Comparison of ENCODE assay signal across 15 cellular contexts in genomic region chr19:14390548-14390947, GRCh38. TPM values are rescaled to one million over a fixed set of nuclear protein-coding genes. Genes with fewer than 3 reads are reported as not detected.
DNase-seq lines count a peak whose midpoint lies in the region; ATAC-seq lines count a peak whose summit lies in the region.
"Had no signal": no experiment of that assay in that cellular context is flagged by ENCODE, and none has a peak within 500 bp of the region (broad histone marks: within the 10 kb centered on the region; RNA-seq: fewer than 3 reads in every experiment).

No MANE protein-coding gene starts in this region.

- H3K27me3 ChIP-seq in neuronal stem cell (ENCODE audit: control insufficient read depth in 3 of 3, insufficient read depth in 3 of 3, low read depth in 1 of 3, low read length in 3 of 3) = peaks cover 0 to 4% (median 0%) of the 10 kb centered on the region in 3 experiments
- H3K27me3 ChIP-seq: BE2C had no signal

- intact Hi-C loops in activated naive CD4-positive, alpha-beta T cell treated with anti-CD3 and anti-CD28 coated beads for 36 hours (cut with micrococcal nuclease) = no loop called here

- no peak overlapping the region for H4K91ac ChIP-seq in neuronal stem cell (ENCODE audit: low read depth, low read length, poor library complexity)

- no peak for ATAC-seq in T-helper 17 cell
- no peak for ATAC-seq in activated naive CD8-positive, alpha-beta T cell treated with anti-CD3 and anti-CD28 coated beads, Interleukin-2, amount 50 U/mL, for 24 hours
- no peak for ATAC-seq in natural killer cell treated with Interleukin-12 subunit alpha and Interleukin-12 subunit beta and Interleukin-15 and Interleukin-18, amount 100 ng/mL, for 72 hours

- no peak overlapping the region for H3K4ac ChIP-seq in neuronal stem cell (ENCODE audit: low read length)

- no peaks in the 10 kb centered on the region for H3K9me3 ChIP-seq in T-helper 17 cell (ENCODE audit: control insufficient read depth, low read length, poor library complexity, severe bottlenecking)
- no peaks in the 10 kb centered on the region for H3K9me3 ChIP-seq in neuronal stem cell (replicated peaks in 1 of 2; ENCODE audit: control insufficient read depth in 2 of 2, insufficient read depth in 1 of 2, low read depth in 1 of 2, low read length in 2 of 2)
- H3K9me3 ChIP-seq: BE2C had no signal

- no peak overlapping the region for H2AFZ ChIP-seq in neuronal stem cell (ENCODE audit: low read length)
- H2AFZ ChIP-seq: PC-9 had no signal

- no peak overlapping the region for H2BK12ac ChIP-seq in neuronal stem cell (ENCODE audit: low read length)

- no peak overlapping the region for H2BK5ac ChIP-seq in neuronal stem cell (ENCODE audit: low read length)

- H3K27ac ChIP-seq in neuronal stem cell (replicated peaks; ENCODE audit: low read length) = no peak overlapping the region
- H3K27ac ChIP-seq: PC-9 had no signal

- H3K18ac ChIP-seq in neuronal stem cell (ENCODE audit: low read length) = no peak overlapping the region

- no peaks in the 10 kb centered on the region for H3K9me3 Mint-ChIP-seq in activated naive CD4-positive, alpha-beta T cell treated with anti-CD3 and anti-CD28 coated beads for 36 hours
- no peaks in the 10 kb centered on the region for H3K9me3 Mint-ChIP-seq in activated naive CD8-positive, alpha-beta T cell treated with anti-CD3 and anti-CD28 coated beads, Interleukin-2, amount 50 U/mL, for 24 hours
- H3K9me3 Mint-ChIP-seq in natural killer cell treated with Interleukin-12 subunit alpha and Interleukin-12 subunit beta and Interleukin-15 and Interleukin-18, amount 100 ng/mL, for 72 hours = no peaks in the 10 kb centered on the region

- H3K4me1 ChIP-seq in neuronal stem cell (ENCODE audit: control insufficient read depth in 2 of 2, insufficient read depth in 1 of 2, low read depth in 1 of 2, low read length in 2 of 2) = peaks cover 0 to 3% of the 10 kb centered on the region in 2 donors
- H3K4me1 ChIP-seq: BE2C had no signal

- H2AK5ac ChIP-seq in neuronal stem cell (ENCODE audit: low read depth, low read length) = no peak overlapping the region

- no peak overlapping the region for H2BK120ac ChIP-seq in neuronal stem cell (ENCODE audit: low read depth, low read length)

- H3K9ac ChIP-seq in neuronal stem cell (ENCODE audit: low read depth, low read length, poor library complexity) = no peak overlapping the region

- DNase-seq in activated naive CD4-positive, alpha-beta T cell treated with anti-CD3 and anti-CD28 coated beads for 36 hours = no peak
- no peak for DNase-seq in activated naive CD4-positive, alpha-beta T cell treated with Interleukin-2 at 50 U/mL for 16 hours
- no peak for DNase-seq in T-helper 17 cell
- no peak for DNase-seq in activated naive CD8-positive, alpha-beta T cell treated with anti-CD3 and anti-CD28 coated beads, Interleukin-2, amount 50 U/mL, for 24 hours
- no peak for DNase-seq in natural killer cell treated with Interleukin-12 subunit alpha and Interleukin-12 subunit beta and Interleukin-15 and Interleukin-18, amount 100 ng/mL, for 72 hours (ENCODE audit: low spot score)
- DNase-seq in neuronal stem cell (ENCODE audit: low spot score) = no peak
- DNase-seq in SK-N-DZ (ENCODE audit: low spot score) = no peak
- no peak for DNase-seq in SHP77 treated with DMSO at 0.1 percent for 48 hours (lab: John Stamatoyannopoulos, UW)
- DNase-seq: BE2C, EL, NCI-H187 treated with DMSO at 0.1 percent for 48 hours, NCI-H2171, NCI-H446 treated with DMSO at 0.1 percent for 48 hours, NCI-H774, PC-9 had no signal

- no peak overlapping the region for H3K4me3 Mint-ChIP-seq in activated naive CD4-positive, alpha-beta T cell treated with anti-CD3 and anti-CD28 coated beads for 36 hours
- H3K4me3 Mint-ChIP-seq in T-helper 17 cell = peak overlapping the region; percentile 77
- H3K4me3 Mint-ChIP-seq in activated naive CD8-positive, alpha-beta T cell treated with anti-CD3 and anti-CD28 coated beads, Interleukin-2, amount 50 U/mL, for 24 hours = no peak overlapping the region
- H3K4me3 Mint-ChIP-seq in natural killer cell treated with Interleukin-12 subunit alpha and Interleukin-12 subunit beta and Interleukin-15 and Interleukin-18, amount 100 ng/mL, for 72 hours = no peak overlapping the region

- H3K36me3 ChIP-seq in neuronal stem cell (replicated peaks in 1 of 2; ENCODE audit: control insufficient read depth in 2 of 2, insufficient read depth in 2 of 2, low read length in 2 of 2) = no peaks in the 10 kb centered on the region

- H3K4me2 ChIP-seq in neuronal stem cell (ENCODE audit: insufficient read depth, low read length, poor library complexity, severe bottlenecking) = no peak overlapping the region
- H3K4me2 ChIP-seq: PC-9 had no signal

- CTCF ChIA-PET in activated naive CD4-positive, alpha-beta T cell treated with anti-CD3 and anti-CD28 coated beads for 36 hours (lab: Charles Lee) = no interaction called here

- H3K27me3 Mint-ChIP-seq in activated naive CD4-positive, alpha-beta T cell treated with anti-CD3 and anti-CD28 coated beads for 36 hours (ENCODE audit: low read depth) = no peaks in the 10 kb centered on the region
- H3K27me3 Mint-ChIP-seq in T-helper 17 cell = no peaks in the 10 kb centered on the region
- H3K27me3 Mint-ChIP-seq in activated naive CD8-positive, alpha-beta T cell treated with anti-CD3 and anti-CD28 coated beads, Interleukin-2, amount 50 U/mL, for 24 hours = no peaks in the 10 kb centered on the region
- no peaks in the 10 kb centered on the region for H3K27me3 Mint-ChIP-seq in natural killer cell treated with Interleukin-12 subunit alpha and Interleukin-12 subunit beta and Interleukin-15 and Interleukin-18, amount 100 ng/mL, for 72 hours

- peak overlapping the region; percentile 59 for H3K27ac Mint-ChIP-seq in activated naive CD4-positive, alpha-beta T cell treated with anti-CD3 and anti-CD28 coated beads for 36 hours
- peak overlapping the region; percentile 98 for H3K27ac Mint-ChIP-seq in T-helper 17 cell
- H3K27ac Mint-ChIP-seq in activated naive CD8-positive, alpha-beta T cell treated with anti-CD3 and anti-CD28 coated beads, Interleukin-2, amount 50 U/mL, for 24 hours = peak overlapping the region; percentile 70
- peak overlapping the region; percentile 31 to 72 for H3K27ac Mint-ChIP-seq in natural killer cell treated with Interleukin-12 subunit alpha and Interleukin-12 subunit beta and Interleukin-15 and Interleukin-18, amount 100 ng/mL, for 72 hours

- H3K23ac ChIP-seq in neuronal stem cell (ENCODE audit: low read depth, low read length, poor library complexity) = no peak overlapping the region

- H2BK15ac ChIP-seq in neuronal stem cell (ENCODE audit: low read length) = no peak overlapping the region

- no peak overlapping the region for H3K4me3 ChIP-seq in neuronal stem cell (ENCODE audit: low read length in 2 of 2)
- H3K4me3 ChIP-seq: PC-9 had no signal

- H3K14ac ChIP-seq in neuronal stem cell (ENCODE audit: low read length) = no peak overlapping the region

- peaks cover 42% of the 10 kb centered on the region for H3K4me1 Mint-ChIP-seq in activated naive CD4-positive, alpha-beta T cell treated with anti-CD3 and anti-CD28 coated beads for 36 hours (ENCODE audit: low read depth)
- H3K4me1 Mint-ChIP-seq in T-helper 17 cell = peaks cover 25% of the 10 kb centered on the region
- H3K4me1 Mint-ChIP-seq in activated naive CD8-positive, alpha-beta T cell treated with anti-CD3 and anti-CD28 coated beads, Interleukin-2, amount 50 U/mL, for 24 hours = peaks cover 39% of the 10 kb centered on the region
- peaks cover 9 to 20% of the 10 kb centered on the region in 2 donors for H3K4me1 Mint-ChIP-seq in natural killer cell treated with Interleukin-12 subunit alpha and Interleukin-12 subunit beta and Interleukin-15 and Interleukin-18, amount 100 ng/mL, for 72 hours (ENCODE audit: low read depth in 2 of 2)

- H4K8ac ChIP-seq in neuronal stem cell (ENCODE audit: low read depth, low read length) = no peak overlapping the region

- no CpG with 5 or more reads among the region's 5 CpGs for WGBS in neuronal stem cell (ENCODE audit: extremely low coverage in 2 of 2, insufficient read length in 2 of 2, insufficient replicate concordance in 1 of 2), 2 donors

- peaks cover 40% of the 10 kb centered on the region for H3K36me3 Mint-ChIP-seq in activated naive CD4-positive, alpha-beta T cell treated with anti-CD3 and anti-CD28 coated beads for 36 hours (ENCODE audit: low read depth)
- H3K36me3 Mint-ChIP-seq in T-helper 17 cell (ENCODE audit: low read depth) = peaks cover 3% of the 10 kb centered on the region
- H3K36me3 Mint-ChIP-seq in activated naive CD8-positive, alpha-beta T cell treated with anti-CD3 and anti-CD28 coated beads, Interleukin-2, amount 50 U/mL, for 24 hours (ENCODE audit: low read depth) = peaks cover 43% of the 10 kb centered on the region
- peaks cover 7% of the 10 kb centered on the region for H3K36me3 Mint-ChIP-seq in natural killer cell treated with Interleukin-12 subunit alpha and Interleukin-12 subunit beta and Interleukin-15 and Interleukin-18, amount 100 ng/mL, for 72 hours

- no peaks in the 10 kb centered on the region for H3K79me1 ChIP-seq in neuronal stem cell (ENCODE audit: low read depth, low read length)

RNA-seq across cellular contexts. Expression of gene ADGRE5, which starts 9.3 kb away (rescaled TPM):
- 100 to 1,000 TPM; 173 to 187 TPM for total RNA-seq in activated naive CD4-positive, alpha-beta T cell treated with anti-CD3 and anti-CD28 coated beads for 36 hours
- total RNA-seq in T-helper 17 cell = 1,000 to 10,000 TPM; 1,097 to 1,799 TPM
- 100 to 1,000 TPM; 348 to 798 TPM for total RNA-seq in natural killer cell treated with Interleukin-12 subunit alpha and Interleukin-12 subunit beta and Interleukin-15 and Interleukin-18, amount 100 ng/mL, for 72 hours
- polyA plus RNA-seq in neuronal stem cell (2013, experiment 1 of 2) = 0.74 TPM
- 0.72 TPM for polyA plus RNA-seq in neuronal stem cell (2013, experiment 2 of 2)
- polyA plus RNA-seq in SK-N-DZ (2014; cell fraction: cytosol; rRNA removed) = not detected in 2 replicates
- polyA plus RNA-seq in SK-N-DZ (2014; cell fraction: nucleus; rRNA removed) = 0.24 and 0.45 TPM in 2 replicates

RNA-seq across cellular contexts. Expression of gene DDX39A, which starts 28.6 kb away (rescaled TPM):
- total RNA-seq in activated naive CD4-positive, alpha-beta T cell treated with anti-CD3 and anti-CD28 coated beads for 36 hours = 100 to 1,000 TPM; 219 to 227 TPM
- 100 to 1,000 TPM; 276 to 284 TPM for total RNA-seq in T-helper 17 cell
- 100 to 1,000 TPM; 225 to 449 TPM for total RNA-seq in natural killer cell treated with Interleukin-12 subunit alpha and Interleukin-12 subunit beta and Interleukin-15 and Interleukin-18, amount 100 ng/mL, for 72 hours
- 75.6 TPM for polyA plus RNA-seq in neuronal stem cell (2013, experiment 1 of 2)
- polyA plus RNA-seq in neuronal stem cell (2013, experiment 2 of 2) = 76.2 TPM
- 135 and 143 TPM in 2 replicates for polyA plus RNA-seq in SK-N-DZ (2014; cell fraction: cytosol; rRNA removed)
- polyA plus RNA-seq in SK-N-DZ (2014; cell fraction: nucleus; rRNA removed) = 628 and 731 TPM in 2 replicates

RNA-seq across cellular contexts. Expression of gene PKN1, which starts 42.6 kb away (rescaled TPM):
- 100 to 1,000 TPM; 159 to 164 TPM for total RNA-seq in activated naive CD4-positive, alpha-beta T cell treated with anti-CD3 and anti-CD28 coated beads for 36 hours
- 100 to 1,000 TPM; 163 to 202 TPM for total RNA-seq in T-helper 17 cell
- total RNA-seq in natural killer cell treated with Interleukin-12 subunit alpha and Interleukin-12 subunit beta and Interleukin-15 and Interleukin-18, amount 100 ng/mL, for 72 hours = 100 to 1,000 TPM; 140 to 160 TPM
- 70.0 TPM for polyA plus RNA-seq in neuronal stem cell (2013, experiment 1 of 2)
- polyA plus RNA-seq in neuronal stem cell (2013, experiment 2 of 2) = 68.8 TPM
- 54.2 and 66.3 TPM in 2 replicates for polyA plus RNA-seq in SK-N-DZ (2014; cell fraction: cytosol; rRNA removed)
- polyA plus RNA-seq in SK-N-DZ (2014; cell fraction: nucleus; rRNA removed) = 72.5 and 88.8 TPM in 2 replicates
